In the genomic region with DNA sequence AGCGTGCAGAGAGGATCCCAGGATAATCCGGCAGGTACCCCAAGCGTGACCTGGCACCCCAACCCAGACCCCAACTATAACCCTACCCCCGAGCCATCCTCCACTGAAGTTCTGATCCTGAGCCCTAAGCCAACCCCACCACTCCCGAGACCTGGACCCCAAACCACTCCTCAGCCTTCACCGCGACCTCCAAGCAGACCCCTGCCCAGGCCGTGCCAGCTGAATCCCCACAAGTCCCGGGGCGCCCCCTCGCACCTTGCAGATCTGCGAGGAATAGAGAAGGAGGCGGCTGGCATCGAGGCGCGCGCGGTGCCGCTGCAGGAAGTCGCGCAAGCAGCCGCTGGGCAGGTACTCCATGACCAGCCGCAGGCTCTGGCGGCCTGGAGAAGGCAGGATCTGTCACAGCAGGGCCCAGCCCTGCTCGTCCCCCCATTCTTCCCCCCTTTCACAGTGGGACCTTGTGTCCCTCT, we compare ENCODE assay signal across 1 cellular context.
TF ChIP-seq lines count a peak whose summit lies in the region.

No MANE protein-coding gene starts in this region.

TF ChIP-seq in GM12878, 131 proteins besides CTCF, POLR2A, EP300 and RAD21:
- TF ChIP-seq CBFB (IDR thresholded peaks at IDR 0.05; ENCODE audit: low read depth) (no peak), CREB1 (IDR thresholded peaks at IDR 0.05; ENCODE audit: low read depth) (no peak), NR2F1 (conservative IDR thresholded peaks at IDR 0.05) (no peak), HDAC6 (IDR thresholded peaks at IDR 0.05; ENCODE audit: unreplicated experiment) (no peak), NFIC (IDR thresholded peaks at IDR 0.05; ENCODE audit: low read depth, low read length) (no peak), ATF7 (IDR thresholded peaks at IDR 0.05; ENCODE audit: low read depth) (no peak), ETV6 (conservative IDR thresholded peaks at IDR 0.05 in 1 of 2, IDR thresholded peaks at IDR 0.05 in 1 of 2; ENCODE audit: borderline replicate concordance in 1 of 2, low read depth in 1 of 2) (no peak), RELA (IDR thresholded peaks at IDR 0.05; ENCODE audit: borderline replicate concordance, partially characterized antibody) (no peak), RUNX3 (IDR thresholded peaks at IDR 0.05; ENCODE audit: low read length) (no peak)
